In the genomic region with DNA sequence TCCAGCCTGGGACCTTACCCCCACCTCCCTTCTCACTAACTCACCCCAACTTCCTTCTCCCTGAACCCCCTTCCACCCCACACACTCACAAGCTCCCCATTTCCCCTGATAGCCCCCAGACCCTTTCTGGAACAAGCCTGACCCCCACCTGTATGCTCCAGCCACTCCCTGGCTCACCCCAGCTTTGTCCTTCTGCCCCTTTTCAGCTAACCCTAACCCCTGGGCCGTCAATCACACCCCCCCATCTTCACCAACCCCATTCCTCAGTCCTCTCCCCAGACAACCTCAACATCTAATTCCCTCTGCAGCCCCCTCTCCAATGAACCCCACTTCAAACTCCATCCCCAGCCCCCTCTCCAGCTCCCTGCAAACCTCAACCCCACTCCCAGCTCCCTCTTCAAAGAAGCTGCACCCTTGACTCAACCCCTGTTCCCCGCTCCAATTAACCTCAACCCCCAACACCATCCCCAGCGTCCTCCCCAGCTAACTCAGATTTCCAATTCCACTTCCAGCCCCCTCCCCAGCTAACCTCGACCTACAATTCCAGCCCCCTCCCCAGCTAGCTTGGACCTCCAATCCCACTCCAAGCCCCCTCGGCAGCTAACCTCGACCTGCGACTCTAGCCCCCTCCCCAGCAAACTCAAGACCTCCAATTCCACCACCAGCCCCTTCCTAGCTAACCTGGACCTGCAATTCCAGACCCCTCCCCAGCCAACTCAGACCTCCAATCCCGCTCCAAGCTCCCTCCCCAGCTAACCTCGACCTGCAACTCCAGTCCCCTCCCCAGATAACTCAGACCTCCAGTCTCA, we compare ENCODE assay signal across 9 cellular contexts. TPM values are rescaled to one million over a fixed set of nuclear protein-coding genes. Genes with fewer than 3 reads are reported as not detected.
A peak's percentile ranks its signal among the peaks of the same experiment; 100 is the strongest.
DNase-seq lines count a peak whose midpoint lies in the region; ATAC-seq and TF ChIP-seq lines count a peak whose summit lies in the region.
"Had no signal": no experiment of that assay in that cellular context is flagged by ENCODE, and none has a peak within 500 bp of the region (broad histone marks: within the 10 kb centered on the region; RNA-seq: fewer than 3 reads in every experiment).

No MANE protein-coding gene starts in this region.

- H3K4me1 Mint-ChIP-seq in naive thymus-derived CD4-positive, alpha-beta T cell, result peaks cover 6 to 44% (median 39%) of the 10 kb centered on the region in 7 donors

- peak overlapping the region; percentile 57 to 87 (median 75) for H3K4me3 Mint-ChIP-seq in naive thymus-derived CD4-positive, alpha-beta T cell

- H3K4me1 ChIP-seq in heart left ventricle, result peaks cover 0 to 33% (median 2%) of the 10 kb centered on the region in 12 donors
- no peaks in the 10 kb centered on the region for H3K4me1 ChIP-seq in breast epithelium
- H3K4me1 ChIP-seq in naive thymus-derived CD4-positive, alpha-beta T cell (ENCODE audit: control insufficient read depth in 2 of 2, insufficient read depth in 2 of 2, low read length in 2 of 2), result peaks cover 0 to 16% of the 10 kb centered on the region in 2 donors
- H3K4me1 ChIP-seq in urinary bladder (ENCODE audit: insufficient read depth), result no peaks in the 10 kb centered on the region

- no peaks in the 10 kb centered on the region for H3K36me3 Mint-ChIP-seq in naive thymus-derived CD4-positive, alpha-beta T cell

- H3K27ac Mint-ChIP-seq in naive thymus-derived CD4-positive, alpha-beta T cell, result peak overlapping the region in 7 of 9 donors; percentile 41 to 88 (median 62)

- peaks cover 0 to 4% (median 0%) of the 10 kb centered on the region in 11 donors for H3K9me3 Mint-ChIP-seq in naive thymus-derived CD4-positive, alpha-beta T cell

- H3K36me3 ChIP-seq in heart left ventricle, result no peaks in the 10 kb centered on the region
- H3K36me3 ChIP-seq in breast epithelium, result no peaks in the 10 kb centered on the region
- H3K36me3 ChIP-seq in naive thymus-derived CD4-positive, alpha-beta T cell (ENCODE audit: control insufficient read depth in 2 of 3, insufficient read depth in 3 of 3, low read length in 3 of 3), result no peaks in the 10 kb centered on the region
- no peaks in the 10 kb centered on the region for H3K36me3 ChIP-seq in urinary bladder (ENCODE audit: insufficient read depth)

- 4 to 7% (median 5%) methylated on average over 9 of the region's 9 CpGs for WGBS in heart left ventricle, 4 donors
- 9% methylated on average over 9 of the region's 9 CpGs for WGBS in urinary bladder

- H3K9me3 ChIP-seq in heart left ventricle (no peaks in the 10 kb centered on the region), breast epithelium (no peaks in the 10 kb centered on the region)
- H3K9me3 ChIP-seq in naive thymus-derived CD4-positive, alpha-beta T cell (ENCODE audit: control insufficient read depth in 2 of 3, low read length in 3 of 3), result no peaks in the 10 kb centered on the region

- peaks cover 0 to 12% (median 0%) of the 10 kb centered on the region in 5 donors for H3K27me3 Mint-ChIP-seq in naive thymus-derived CD4-positive, alpha-beta T cell

- CTCF ChIA-PET in naive thymus-derived CD4-positive, alpha-beta T cell (lab: Charles Lee), result interaction anchor here (0.5 to 0.6 kb wide), 5 partner anchors 47 to 438 kb away, joined by 3 to 7 read pairs (median 4); no protein-coding TSS in a partner anchor

- TF ChIP-seq CTCF in heart left ventricle (IDR thresholded peaks at IDR 0.05) (no peak), breast epithelium (IDR thresholded peaks at IDR 0.05) (no peak)

- POLR2A ChIA-PET in naive thymus-derived CD4-positive, alpha-beta T cell (lab: Charles Lee), result interaction anchor here (0.6 to 2.1 kb wide), 6 partner anchors 9 to 249 kb away, joined by 3 to 11 read pairs (median 5); a partner anchor contains a TSS

- H3K27me3 ChIP-seq in heart left ventricle (peaks cover 0 to 9% (median 0%) of the 10 kb centered on the region in 9 donors), breast epithelium (no peaks in the 10 kb centered on the region)
- H3K27me3 ChIP-seq in naive thymus-derived CD4-positive, alpha-beta T cell (ENCODE audit: control insufficient read depth in 2 of 2, insufficient read depth in 2 of 2, low read length in 2 of 2), result no peaks in the 10 kb centered on the region

- TF ChIP-seq POLR2A in heart left ventricle (IDR thresholded peaks at IDR 0.05), result no peak
- TF ChIP-seq POLR2A in breast epithelium (IDR thresholded peaks at IDR 0.05), result no peak

- intact Hi-C loops in heart left ventricle (cut with DNase I), result loop anchor here in 3 of 10 donors (2.0 to 5.0 kb wide), 2 partner anchors 34 to 37 kb away; no protein-coding TSS in a partner anchor
- intact Hi-C loops in left ventricle myocardium superior (cut with micrococcal nuclease), result no loop called here
- intact Hi-C loops in breast epithelium (cut with DNase I; ENCODE audit: low total_unique reads), result no loop called here
- intact Hi-C loops in naive thymus-derived CD4-positive, alpha-beta T cell (cut with micrococcal nuclease), result loop anchor here in 1 of 2 donors (1.0 kb wide), 3 partner anchors 39 to 274 kb away; a partner anchor contains a TSS

- ATAC-seq in heart left ventricle (no peak), left ventricle myocardium superior (no peak), HG03469 (IDR thresholded peaks at IDR 0.05; ENCODE audit: unreplicated experiment) (no peak)
- no peak for ATAC-seq in naive thymus-derived CD4-positive, alpha-beta T cell

- H3K27ac ChIP-seq in heart left ventricle (peak overlapping the region in 2 of 12 donors; percentile 75 to 85), breast epithelium (peak overlapping the region; percentile 63 to 77), urinary bladder (ENCODE audit: low read depth) (no peak overlapping the region)
- H3K27ac ChIP-seq in naive thymus-derived CD4-positive, alpha-beta T cell (ENCODE audit: low read depth, low read length), result peak overlapping the region; percentile 67

- DNase-seq in heart left ventricle, result no peak
- no peak for DNase-seq in left ventricle myocardium superior
- DNase-seq in breast epithelium (ENCODE audit: low spot score in 2 of 2), result no peak
- DNase-seq in naive thymus-derived CD4-positive, alpha-beta T cell, result no peak
- DNase-seq in stimulated activated CD4-positive, alpha-beta T cell treated with anti-CD3 and anti-CD28 coated beads, Interleukin-4, amount 100 ng/mL, for 24 hours, result no peak
- DNase-seq in NCI-H82 treated with DMSO at 0.1 percent for 48 hours (lab: John Stamatoyannopoulos, UW; ENCODE audit: unreplicated experiment), result no peak
- DNase-seq: NCI-H774 had no signal

- H3K4me3 ChIP-seq in heart left ventricle (peak overlapping the region in 11 of 12 donors; percentile 20 to 81 (median 59)), breast epithelium (peak overlapping the region in 2 of 3 donors; percentile 67 to 91), urinary bladder (ENCODE audit: low read depth, low read length) (peak overlapping the region; percentile 53)
- peak overlapping the region; percentile 39 for H3K4me3 ChIP-seq in naive thymus-derived CD4-positive, alpha-beta T cell (ENCODE audit: low read length)

RNA-seq across cellular contexts. Expression of a gene that starts 0.9 kb away (rescaled TPM):
- 10 to 100 TPM; 13.9 to 46.4 (median 32.5) TPM for total RNA-seq in heart left ventricle
- 10 to 100 TPM; 11.7 to 22.5 TPM for polyA plus RNA-seq in heart left ventricle
- 39.3 TPM for total RNA-seq in left ventricle myocardium superior
- total RNA-seq in breast epithelium, result 1 to 10 TPM; 1.6 to 7.8 (median 4.3) TPM
- total RNA-seq in naive thymus-derived CD4-positive, alpha-beta T cell, result 1 to 10 TPM in 4 of 5 experiments, under 1 TPM in 1; 0.31 to 6.8 (median 6.6) TPM
- polyA plus RNA-seq in naive thymus-derived CD4-positive, alpha-beta T cell, result 1 to 10 TPM; 3.2 to 4.1 TPM
- 2.8 TPM for total RNA-seq in urinary bladder
- 13.9 TPM for polyA plus RNA-seq in urinary bladder

RNA-seq across cellular contexts. Expression of a gene that starts 19.6 kb away (rescaled TPM):
- total RNA-seq in heart left ventricle (100 to 1,000 TPM in 6 of 9 donors, 10 to 100 TPM in 3; 77.4 to 191 (median 142) TPM), left ventricle myocardium superior (241 TPM), breast epithelium (1 to 10 TPM in 2 of 3 donors, under 1 TPM in 1; 0.64 to 3.7 (median 3.6) TPM), urinary bladder (3.2 TPM)
- polyA plus RNA-seq in heart left ventricle (100 to 1,000 TPM; 112 to 168 TPM), urinary bladder (13.3 TPM)
- under 1 TPM in 4 of 5 experiments, not detected in 1; 0.07 to 0.53 (median 0.33) TPM for total RNA-seq in naive thymus-derived CD4-positive, alpha-beta T cell
- polyA plus RNA-seq in naive thymus-derived CD4-positive, alpha-beta T cell, result not detected

RNA-seq across cellular contexts. Expression of a gene that starts 38.3 kb away (rescaled TPM):
- total RNA-seq in heart left ventricle, result 10 to 100 TPM; 16.4 to 33.3 (median 21.7) TPM
- 10 to 100 TPM; 31.2 to 63.7 TPM for polyA plus RNA-seq in heart left ventricle
- total RNA-seq in left ventricle myocardium superior, result 26.6 TPM
- total RNA-seq in breast epithelium, result 10 to 100 TPM; 23.8 to 36.1 (median 27.2) TPM
- 10 to 100 TPM; 10.1 to 28.5 (median 17.8) TPM for total RNA-seq in naive thymus-derived CD4-positive, alpha-beta T cell
- polyA plus RNA-seq in naive thymus-derived CD4-positive, alpha-beta T cell, result 10 to 100 TPM; 40.7 to 42.1 TPM
- total RNA-seq in urinary bladder, result 14.3 TPM
- 44.0 TPM for polyA plus RNA-seq in urinary bladder

Comparison
In these comparisons a context has a peak if more than half of its experiments do, and no peak if none do; other contexts are left out.
1. RNA of a gene that starts 19.6 kb away (total RNA-seq): 241 TPM in left ventricle myocardium superior (single experiment) and 77.4 to 191 TPM in heart left ventricle; 0.64 to 3.7 TPM in breast epithelium, 3.2 TPM in urinary bladder (single experiment) and 0.07 to 0.53 TPM in naive thymus-derived CD4-positive, alpha-beta T cell; every median in the first group is over 10 times any median in the second.
2. Peak in every context shown above with its lines, with median percentiles within 50 percentile points of each other: H3K4me3 ChIP-seq.